Comparison of ENCODE assay signal across 18 cellular contexts in genomic region chr4:20386906-20387305, GRCh38.
DNase-seq lines count a peak whose midpoint lies in the region; ATAC-seq and TF ChIP-seq lines count a peak whose summit lies in the region.
"Had no signal": no experiment of that assay in that cellular context is flagged by ENCODE, and none has a peak within 500 bp of the region (broad histone marks: within the 10 kb centered on the region; RNA-seq: fewer than 3 reads in every experiment).

No MANE protein-coding gene starts in this region.

- H3K36me3 Mint-ChIP-seq in nephron (ENCODE audit: low read depth) = peaks cover 3% of the 10 kb centered on the region
- H3K36me3 Mint-ChIP-seq in activated T-cell treated with anti-CD3 and anti-CD28 coated beads, Interleukin-2, amount 50 U/mL, for 4 hours (ENCODE audit: insufficient read depth) = no peaks in the 10 kb centered on the region
- H3K36me3 Mint-ChIP-seq: CD8-positive, alpha-beta T cell had no signal

- H3K36me3 ChIP-seq in WERI-Rb-1 (no peaks in the 10 kb centered on the region), H7 (replicated peaks; ENCODE audit: control insufficient read depth, insufficient read depth, low read length) (no peaks in the 10 kb centered on the region)
- H3K36me3 ChIP-seq: BLaER1 treated with 17β-estradiol and CSF1 and Interleukin-3, amounts not matched to agents 10 nM and 100 nM had no signal

- H3K9me3 ChIP-seq in WERI-Rb-1 (ENCODE audit: severe bottlenecking) = no peaks in the 10 kb centered on the region
- H3K9me3 ChIP-seq: A549; BLaER1 treated with 17β-estradiol and CSF1 and Interleukin-3, amounts not matched to agents 10 nM and 100 nM; Caco-2 had no signal

- no peak for ATAC-seq in activated T-cell treated with anti-CD3 and anti-CD28 coated beads, Interleukin-2, amount 50 U/mL, for 4 hours
- ATAC-seq: A549; CD8-positive, alpha-beta T cell had no signal

- TF ChIP-seq CTCF in WERI-Rb-1 (IDR thresholded peaks at IDR 0.05; ENCODE audit: low read depth, low read length) (no peak), nephron (IDR thresholded peaks at IDR 0.05; ENCODE audit: unreplicated experiment in 3 of 3) (no peak)

- H3K9me3 Mint-ChIP-seq in nephron = no peaks in the 10 kb centered on the region
- H3K9me3 Mint-ChIP-seq in activated T-cell treated with anti-CD3 and anti-CD28 coated beads, Interleukin-2, amount 50 U/mL, for 4 hours = no peaks in the 10 kb centered on the region
- H3K9me3 Mint-ChIP-seq: CD4-positive, alpha-beta T cell; CD8-positive, alpha-beta T cell had no signal

- DNase-seq in NCI-H82 (lab: John Stamatoyannopoulos, UW) (peak; percentile 51), WERI-Rb-1 (peak; percentile 71), T-helper 1 cell (no peak), H7 (no peak)
- no peak for DNase-seq in activated T-cell treated with anti-CD3 and anti-CD28 coated beads, Interleukin-2, amount 50 U/mL, for 4 hours
- DNase-seq: AML-193; Caco-2; Calu3; CD4-positive, alpha-beta T cell; CD8-positive, alpha-beta T cell; DMS79 treated with DMSO at 0.1 percent for 48 hours; GF-D8 had no signal

- H3K27me3 Mint-ChIP-seq in nephron (ENCODE audit: low read depth) = no peaks in the 10 kb centered on the region
- H3K27me3 Mint-ChIP-seq in activated T-cell treated with anti-CD3 and anti-CD28 coated beads, Interleukin-2, amount 50 U/mL, for 4 hours (ENCODE audit: low read depth) = no peaks in the 10 kb centered on the region
- H3K27me3 Mint-ChIP-seq: B cell; CD4-positive, alpha-beta T cell had no signal

- H3K4me3 ChIP-seq in WERI-Rb-1 (ENCODE audit: low read depth, low read length) (no peak overlapping the region), H7 (ENCODE audit: insufficient read depth, low read depth, low read length) (no peak overlapping the region)
- H3K4me3 ChIP-seq: A549; BLaER1 treated with 17β-estradiol and CSF1 and Interleukin-3, amounts not matched to agents 10 nM and 100 nM had no signal

- H3K27ac Mint-ChIP-seq in nephron = peak overlapping the region in 2 of 3 experiments; percentile 44 to 49
- H3K27ac Mint-ChIP-seq: B cell; CD4-positive, alpha-beta T cell; CD8-positive, alpha-beta T cell had no signal

- H3K4me1 Mint-ChIP-seq in nephron = peaks cover 6% of the 10 kb centered on the region
- H3K4me1 Mint-ChIP-seq in activated T-cell treated with anti-CD3 and anti-CD28 coated beads, Interleukin-2, amount 50 U/mL, for 4 hours (ENCODE audit: low read depth) = no peaks in the 10 kb centered on the region
- H3K4me1 Mint-ChIP-seq: B cell had no signal

- H3K27me3 ChIP-seq in WERI-Rb-1 (ENCODE audit: insufficient read depth, low read depth, severe bottlenecking) (no peaks in the 10 kb centered on the region), H7 (ENCODE audit: control insufficient read depth, insufficient read depth, low read length) (no peaks in the 10 kb centered on the region)
- H3K27me3 ChIP-seq: BLaER1 treated with 17β-estradiol and CSF1 and Interleukin-3, amounts not matched to agents 10 nM and 100 nM had no signal

- no peak overlapping the region for H3K4me3 Mint-ChIP-seq in nephron
- H3K4me3 Mint-ChIP-seq in activated T-cell treated with anti-CD3 and anti-CD28 coated beads, Interleukin-2, amount 50 U/mL, for 4 hours = no peak overlapping the region
- H3K4me3 Mint-ChIP-seq: B cell; CD4-positive, alpha-beta T cell; CD8-positive, alpha-beta T cell had no signal

- H3K27ac ChIP-seq in WERI-Rb-1 = no peak overlapping the region
- H3K27ac ChIP-seq: 22Rv1; A549; BLaER1 treated with 17β-estradiol and CSF1 and Interleukin-3, amounts not matched to agents 10 nM and 100 nM; C4-2B had no signal

Comparison
In these comparisons a context has a peak if more than half of its experiments do, and no peak if none do; other contexts are left out.
1. DNase-seq: peak in NCI-H82 (single experiment) and WERI-Rb-1 (single experiment); none in T-helper 1 cell (0 of 5), activated T-cell treated with anti-CD3 and anti-CD28 coated beads, Interleukin-2, amount 50 U/mL, for 4 hours (single experiment) and H7 (single experiment).